ENCODE assay signal across 2 cellular contexts in the genomic region with DNA sequence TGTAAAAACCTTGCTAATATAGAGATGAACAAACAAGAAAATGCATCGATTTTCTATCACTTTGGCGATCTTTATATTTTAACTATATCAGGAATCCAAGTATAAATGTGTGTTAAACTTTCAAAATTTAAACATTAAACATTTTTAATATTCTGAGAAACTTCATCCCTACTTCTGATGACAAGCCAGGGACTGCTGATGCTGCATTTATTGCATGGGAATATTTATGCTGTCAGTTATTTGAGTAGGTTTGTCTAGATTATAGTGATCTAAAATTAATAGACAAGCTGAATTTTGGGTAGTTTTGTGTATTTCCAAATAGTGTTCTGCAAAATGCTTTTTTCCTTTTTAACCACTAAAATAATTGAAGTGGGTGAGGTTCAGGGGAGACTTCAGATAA.
TF ChIP-seq lines count a peak whose summit lies in the region.

No MANE protein-coding gene starts in this region.

TF ChIP-seq in HepG2, 621 proteins besides CTCF, POLR2A, EP300 and RAD21:
- TF ChIP-seq MTA1 (CRISPR knock-in tag; IDR thresholded peaks at IDR 0.05; ENCODE audit: borderline replicate concordance) (no peak), SP5 (CRISPR knock-in tag; IDR thresholded peaks at IDR 0.05; ENCODE audit: borderline replicate concordance, low read depth) (no peak), TRIM24 (CRISPR knock-in tag; IDR thresholded peaks at IDR 0.05) (no peak), KLF9 (CRISPR knock-in tag; IDR thresholded peaks at IDR 0.05; ENCODE audit: low read depth) (no peak), RARA (CRISPR knock-in tag; IDR thresholded peaks at IDR 0.05) (no peak), REXO4 (CRISPR knock-in tag; IDR thresholded peaks at IDR 0.05; ENCODE audit: borderline replicate concordance) (no peak), SALL2 (CRISPR knock-in tag; IDR thresholded peaks at IDR 0.05) (no peak), ZNF331 (CRISPR knock-in tag; IDR thresholded peaks at IDR 0.05) (no peak), ARNTL (CRISPR knock-in tag; IDR thresholded peaks at IDR 0.05) (no peak), GATAD1 (CRISPR knock-in tag; IDR thresholded peaks at IDR 0.05) (no peak), ZNF136 (CRISPR knock-in tag; IDR thresholded peaks at IDR 0.05; ENCODE audit: low read depth) (no peak), ESRRA (CRISPR knock-in tag; IDR thresholded peaks at IDR 0.05; ENCODE audit: low read depth) (no peak), NR2F1 (CRISPR knock-in tag; IDR thresholded peaks at IDR 0.05) (no peak), RFX3 (CRISPR knock-in tag; IDR thresholded peaks at IDR 0.05) (no peak), MAFF (IDR thresholded peaks at IDR 0.05; ENCODE audit: low read depth, low read length) (peak; percentile 48), MAFK (conservative IDR thresholded peaks at IDR 0.05 in 1 of 2, IDR thresholded peaks at IDR 0.05 in 1 of 2; ENCODE audit: low read length in 2 of 2) (peak; percentile 24 to 66; a peak in 3 of 4 replicates)
- TF ChIP-seq, protein P1, sequence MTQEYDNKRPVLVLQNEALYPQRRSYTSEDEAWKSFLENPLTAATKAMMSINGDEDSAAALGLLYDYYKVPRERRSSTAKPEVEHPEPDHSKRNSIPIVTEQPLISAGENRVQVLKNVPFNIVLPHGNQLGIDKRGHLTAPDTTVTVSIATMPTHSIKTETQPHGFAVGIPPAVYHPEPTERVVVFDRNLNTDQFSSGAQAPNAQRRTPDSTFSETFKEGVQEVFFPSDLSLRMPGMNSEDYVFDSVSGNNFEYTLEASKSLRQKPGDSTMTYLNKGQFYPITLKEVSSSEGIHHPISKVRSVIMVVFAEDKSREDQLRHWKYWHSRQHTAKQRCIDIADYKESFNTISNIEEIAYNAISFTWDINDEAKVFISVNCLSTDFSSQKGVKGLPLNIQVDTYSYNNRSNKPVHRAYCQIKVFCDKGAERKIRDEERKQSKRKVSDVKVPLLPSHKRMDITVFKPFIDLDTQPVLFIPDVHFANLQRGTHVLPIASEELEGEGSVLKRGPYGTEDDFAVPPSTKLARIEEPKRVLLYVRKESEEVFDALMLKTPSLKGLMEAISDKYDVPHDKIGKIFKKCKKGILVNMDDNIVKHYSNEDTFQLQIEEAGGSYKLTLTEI (CRISPR knock-in tag; conservative IDR thresholded peaks at IDR 0.05) = no peak
TF ChIP-seq in HepG2: peak in this region for 2.

TF ChIP-seq in IMR-90, 13 proteins besides CTCF, POLR2A, EP300 and RAD21:
- TF ChIP-seq CEBPB (IDR thresholded peaks at IDR 0.05; ENCODE audit: low read depth, low read length) (no peak), MAFK (IDR thresholded peaks at IDR 0.05; ENCODE audit: low read depth, low read length) (peak; percentile 60)
